ENCODE assay signal across 8 cellular contexts in the genomic region with DNA sequence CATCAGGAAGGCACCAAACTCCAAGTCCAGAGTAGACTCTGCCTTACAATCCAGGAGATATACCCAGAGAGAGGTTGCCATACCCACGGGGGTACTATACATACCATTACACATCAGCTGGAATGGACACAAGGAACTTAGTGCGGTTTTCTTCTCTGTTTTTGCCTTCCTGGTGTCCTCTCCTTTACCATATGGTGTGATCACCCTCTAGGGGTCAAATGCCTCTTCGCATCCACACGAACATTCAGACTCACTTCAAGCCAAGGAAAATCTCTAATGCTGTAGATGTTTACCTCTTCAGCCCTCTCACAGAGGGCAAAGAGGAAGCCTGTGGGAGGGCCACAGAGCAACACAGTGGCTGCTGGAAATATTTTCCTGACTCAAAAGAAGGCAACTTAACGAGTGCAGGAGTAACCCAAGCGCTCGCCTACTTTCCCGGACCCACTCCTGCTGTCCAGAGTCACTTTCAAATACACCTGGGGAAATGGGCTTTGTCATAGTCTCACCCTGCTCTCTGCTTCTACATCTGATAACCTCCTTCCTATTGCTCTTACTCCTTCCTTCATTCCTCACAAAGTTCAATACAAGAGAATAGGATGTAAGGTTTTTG.
DNase-seq lines count a peak whose midpoint lies in the region; ATAC-seq, FAIRE-seq and TF ChIP-seq lines count a peak whose summit lies in the region.

No MANE protein-coding gene starts in this region.

- POLR2A ChIA-PET in OCI-LY7 (lab: Charles Lee): no interaction called here

- H3K9ac ChIP-seq in fibroblast of lung (ENCODE audit: insufficient read depth, low read length) (no peak overlapping the region), trophoblast cell (ENCODE audit: low read length) (no peak overlapping the region)

- no peak overlapping the region for H3K27ac Mint-ChIP-seq in GM23338

- peak; percentile 81 for DNase-seq in GM23338 (ENCODE audit: low spot score)
- peak; percentile 10 for DNase-seq in OCI-LY7 (ENCODE audit: low spot score)
- peak; percentile 51 to 82 for DNase-seq in fibroblast of lung (ENCODE audit: low read depth in 2 of 2)
- DNase-seq in trophoblast cell: peak; percentile 22 to 70
- no peak for DNase-seq in NCI-H345 (lab: John Stamatoyannopoulos, UW)
- no peak for DNase-seq in GM12891 (ENCODE audit: insufficient read length, low spot score)
- no peak for DNase-seq in activated CD8-positive, alpha-beta memory T cell treated with anti-CD3 and anti-CD28 coated beads, Interleukin-2, amount 50 U/mL, for 48 hours

- no peak overlapping the region for H3K18ac ChIP-seq in trophoblast cell (ENCODE audit: low read length)

- H3K36me3 ChIP-seq in GM23338 (ENCODE audit: insufficient read depth) (no peaks in the 10 kb centered on the region), OCI-LY7 (ENCODE audit: insufficient read depth, low read length) (no peaks in the 10 kb centered on the region), fibroblast of lung (ENCODE audit: control insufficient read depth, insufficient read depth, low read length) (no peaks in the 10 kb centered on the region), trophoblast cell (ENCODE audit: control insufficient read depth in 1 of 2, insufficient read depth in 2 of 2, low read length in 2 of 2) (no peaks in the 10 kb centered on the region)

- H3K4me2 ChIP-seq in GM23338: no peak overlapping the region
- no peak overlapping the region for H3K4me2 ChIP-seq in OCI-LY7 (ENCODE audit: low read length)
- no peak overlapping the region for H3K4me2 ChIP-seq in fibroblast of lung (ENCODE audit: extremely low read depth, insufficient read depth, low read length)
- H3K4me2 ChIP-seq in trophoblast cell (ENCODE audit: low read length): no peak overlapping the region

- no peak overlapping the region for H4K8ac ChIP-seq in trophoblast cell (ENCODE audit: low read depth, low read length)

- H3K27ac ChIP-seq in GM23338 (ENCODE audit: low read depth) (no peak overlapping the region), OCI-LY7 (ENCODE audit: low read depth, low read length, poor library complexity, severe bottlenecking) (no peak overlapping the region), fibroblast of lung (ENCODE audit: insufficient read depth, low read length) (no peak overlapping the region), trophoblast cell (ENCODE audit: low read depth, low read length) (no peak overlapping the region)

- H3K9me2 ChIP-seq in GM23338 (ENCODE audit: insufficient read depth) (no peaks in the 10 kb centered on the region), OCI-LY7 (ENCODE audit: insufficient read depth, low read length) (no peaks in the 10 kb centered on the region)

- peaks cover 7% of the 10 kb centered on the region for H3K27me3 Mint-ChIP-seq in GM23338 (ENCODE audit: insufficient read depth, low read depth, poor library complexity)

- H3K79me2 ChIP-seq in GM23338 (replicated peaks; ENCODE audit: insufficient read depth): no peaks in the 10 kb centered on the region
- no peaks in the 10 kb centered on the region for H3K79me2 ChIP-seq in OCI-LY7 (ENCODE audit: insufficient read depth, low read depth, low read length)
- H3K79me2 ChIP-seq in fibroblast of lung (ENCODE audit: control insufficient read depth, insufficient read depth, low read length): no peaks in the 10 kb centered on the region
- H3K79me2 ChIP-seq in trophoblast cell (ENCODE audit: control insufficient read depth, insufficient read depth, low read length, poor library complexity): no peaks in the 10 kb centered on the region

- TF ChIP-seq POLR2A in GM12891 (IDR thresholded peaks at IDR 0.05; ENCODE audit: low read depth, low read length): no peak

- H3K27me3 ChIP-seq in GM23338 (ENCODE audit: insufficient read depth) (peaks cover 10% of the 10 kb centered on the region; the same call in 1 of the 2 replicates), fibroblast of lung (ENCODE audit: control insufficient read depth, insufficient read depth, low read length) (no peaks in the 10 kb centered on the region), trophoblast cell (ENCODE audit: insufficient read depth, low read length) (no peaks in the 10 kb centered on the region)

- H2AFZ ChIP-seq in GM23338: peak overlapping the region; percentile 45; the same call in 1 of the 2 replicates
- H2AFZ ChIP-seq in OCI-LY7 (ENCODE audit: low read length): no peak overlapping the region
- no peak overlapping the region for H2AFZ ChIP-seq in fibroblast of lung (ENCODE audit: low read length)
- H2AFZ ChIP-seq in trophoblast cell (ENCODE audit: insufficient read depth, low read length, poor library complexity): no peak overlapping the region

- no peak overlapping the region for H3K4me3 ChIP-seq in GM23338
- H3K4me3 ChIP-seq in OCI-LY7 (ENCODE audit: low read depth, low read length, poor library complexity, severe bottlenecking): no peak overlapping the region
- H3K4me3 ChIP-seq in fibroblast of lung (replicated peaks in 1 of 4; ENCODE audit: control extremely low read depth in 1 of 4, insufficient read depth in 1 of 4, low read depth in 3 of 4, low read length in 4 of 4): no peak overlapping the region
- H3K4me3 ChIP-seq in trophoblast cell (ENCODE audit: low read depth, low read length): no peak overlapping the region

- peaks cover 30% of the 10 kb centered on the region for H3K4me1 Mint-ChIP-seq in GM23338

- H2AK5ac ChIP-seq in trophoblast cell (ENCODE audit: low read length): no peak overlapping the region

- H4K12ac ChIP-seq in trophoblast cell (ENCODE audit: low read depth, low read length): no peak overlapping the region

- peak; percentile 80 for ATAC-seq in GM23338
- no peak for ATAC-seq in GM18498 (IDR thresholded peaks at IDR 0.05; ENCODE audit: unreplicated experiment)

- no peak overlapping the region for H2BK120ac ChIP-seq in trophoblast cell (ENCODE audit: insufficient read depth, low read length, poor library complexity)

- FAIRE-seq in GM12891 (lab: Jason Lieb, UNC): no peak

- H3K9me3 ChIP-seq in OCI-LY7 (ENCODE audit: low read length): no peaks in the 10 kb centered on the region
- H3K9me3 ChIP-seq in fibroblast of lung (ENCODE audit: control insufficient read depth, insufficient read depth, low read depth, low read length): no peaks in the 10 kb centered on the region
- H3K9me3 ChIP-seq in trophoblast cell (ENCODE audit: insufficient read depth, low read depth, low read length): no peaks in the 10 kb centered on the region

- CTCF ChIA-PET in OCI-LY7 (lab: Charles Lee; ENCODE audit: unreplicated experiment): no interaction called here

- H3K9me3 Mint-ChIP-seq in GM23338: no peaks in the 10 kb centered on the region

- no peak overlapping the region for H3K4ac ChIP-seq in trophoblast cell (ENCODE audit: low read depth, low read length)

- H3K36me3 Mint-ChIP-seq in GM23338 (ENCODE audit: low read depth): no peaks in the 10 kb centered on the region

- H3K14ac ChIP-seq in trophoblast cell (ENCODE audit: low read length): no peak overlapping the region

- no peak overlapping the region for H2BK12ac ChIP-seq in trophoblast cell (ENCODE audit: low read length)

- H3K4me1 ChIP-seq in GM23338 (ENCODE audit: insufficient read depth) (peaks cover 23% of the 10 kb centered on the region), OCI-LY7 (ENCODE audit: insufficient read depth, low read length, poor library complexity, severe bottlenecking) (no peaks in the 10 kb centered on the region), fibroblast of lung (ENCODE audit: control insufficient read depth, extremely low read depth, insufficient read depth, low read length) (no peaks in the 10 kb centered on the region), trophoblast cell (ENCODE audit: control insufficient read depth in 1 of 2, insufficient read depth in 2 of 2, low read length in 2 of 2) (no peaks in the 10 kb centered on the region)

- H4K20me1 ChIP-seq in GM23338 (replicated peaks; ENCODE audit: insufficient read depth) (no peaks in the 10 kb centered on the region), OCI-LY7 (ENCODE audit: insufficient read depth, low read length) (no peaks in the 10 kb centered on the region), fibroblast of lung (ENCODE audit: control insufficient read depth, extremely low read depth, insufficient read depth, low read length) (no peaks in the 10 kb centered on the region)

- H2BK5ac ChIP-seq in trophoblast cell (ENCODE audit: low read depth, low read length, poor library complexity): no peak overlapping the region

- WGBS in trophoblast cell (ENCODE audit: extremely low coverage, insufficient coverage, insufficient read length): no CpG with 5 or more reads among the region's 8 CpGs

- BruUV-seq in OCI-LY7 (replicated peaks; lab: Mats Ljungman, UMichigan): no TSS peak

- no peak overlapping the region for H3K4me3 Mint-ChIP-seq in GM23338

- no peak overlapping the region for H3K23ac ChIP-seq in trophoblast cell (ENCODE audit: low read length)

- no peaks in the 10 kb centered on the region for H3F3A ChIP-seq in GM23338 (replicated peaks; ENCODE audit: low read depth)

- TF ChIP-seq CTCF in GM23338 (conservative IDR thresholded peaks at IDR 0.05; ENCODE audit: low read depth in 2 of 2) (peak; percentile 83 to 88), OCI-LY7 (conservative IDR thresholded peaks at IDR 0.05; ENCODE audit: low read length) (peak; percentile 48), fibroblast of lung (conservative IDR thresholded peaks at IDR 0.05 in 1 of 2, IDR thresholded peaks at IDR 0.05 in 1 of 2; ENCODE audit: low read depth in 1 of 2, low read length in 2 of 2) (peak; percentile 65 to 78)

- no peaks in the 10 kb centered on the region for H3K79me1 ChIP-seq in trophoblast cell (ENCODE audit: low read length)

- H4K91ac ChIP-seq in trophoblast cell (ENCODE audit: low read depth, low read length): no peak overlapping the region

- intact Hi-C loops in OCI-LY7 (cut with micrococcal nuclease; ENCODE audit: unreplicated experiment): no loop called here

TF ChIP-seq in GM23338, 12 proteins besides CTCF, POLR2A, EP300 and RAD21 (continues in another document):
- no peak for TF ChIP-seq EZH2phosphoT487 (IDR thresholded peaks at IDR 0.05; ENCODE audit: unreplicated experiment)

TF ChIP-seq in GM12891, 5 proteins besides CTCF, POLR2A, EP300 and RAD21:
- TF ChIP-seq POU2F2 (IDR thresholded peaks at IDR 0.05; ENCODE audit: low read depth, low read length) (no peak), PAX5 (IDR thresholded peaks at IDR 0.05; ENCODE audit: insufficient read depth, low read length, severe bottlenecking) (no peak), SPI1 (IDR thresholded peaks at IDR 0.05; ENCODE audit: low read depth, low read length) (no peak), TAF1 (IDR thresholded peaks at IDR 0.05; ENCODE audit: low read depth, low read length) (no peak), POLR2AphosphoS5 (IDR thresholded peaks at IDR 0.05; ENCODE audit: low read depth, low read length) (no peak)

Comparison
In these comparisons a context has a peak if more than half of its experiments do, and no peak if none do; other contexts are left out.
1. DNase-seq: peak in GM23338 (single experiment), OCI-LY7 (single experiment), fibroblast of lung (2 of 2) and trophoblast cell (2 of 2); none in NCI-H345 (single experiment), GM12891 (single experiment) and activated CD8-positive, alpha-beta memory T cell treated with anti-CD3 and anti-CD28 coated beads, Interleukin-2, amount 50 U/mL, for 48 hours (single experiment).
2. Peak in every context shown above with its lines, with median percentiles within 50 percentile points of each other: CTCF ChIP-seq.